8 cellular contexts compared by ENCODE assay signal in genomic region chr5:132427285-132428146, GRCh38. TPM values are rescaled to one million over a fixed set of nuclear protein-coding genes. Genes with fewer than 3 reads are reported as not detected.
DNase-seq lines count a peak whose midpoint lies in the region; ATAC-seq and TF ChIP-seq lines count a peak whose summit lies in the region.

No MANE protein-coding gene starts in this region.

- H3K27ac Mint-ChIP-seq in activated T-helper 2 cell treated with anti-CD3 and anti-CD28 coated beads, Interferon-gamma antibody, Interleukin-2, Interleukin-4, amounts not matched to agents 10 μg/mL and 5 μg/mL and 100 μg/mL, durations not matched to agents 14 hours and 24 hours and 36 hours, result peak overlapping the region; percentile 96

- H3K36me3 Mint-ChIP-seq in activated T-helper 2 cell treated with anti-CD3 and anti-CD28 coated beads, Interferon-gamma antibody, Interleukin-2, Interleukin-4, amounts not matched to agents 10 μg/mL and 5 μg/mL and 100 μg/mL, durations not matched to agents 14 hours and 24 hours and 36 hours (ENCODE audit: low read depth), result peaks cover 54% of the 10 kb centered on the region

- TF ChIP-seq CTCF in Panc1 (IDR thresholded peaks at IDR 0.05) (no peak), hepatocyte (IDR thresholded peaks at IDR 0.05; ENCODE audit: poor library complexity) (no peak)

- 39% methylated on average over 6 of the region's 6 CpGs for WGBS in hepatocyte (ENCODE audit: low lambda C conversion rate, missing lambda C conversion rate)

- intact Hi-C loops in Panc1 (cut with micrococcal nuclease; ENCODE audit: unreplicated experiment), result no loop called here
- intact Hi-C loops in activated T-helper 2 cell treated with anti-CD3 and anti-CD28 coated beads, Interferon-gamma antibody, Interleukin-2, Interleukin-4, amounts not matched to agents 10 μg/mL and 5 μg/mL and 100 μg/mL, durations not matched to agents 14 hours and 24 hours and 36 hours (cut with micrococcal nuclease), result loop anchor here (2.0 to 10.0 kb wide), 3 partner anchors 40 to 793 kb away; partner anchors contain the start of genes IRF1 and RAPGEF6

- DNase-seq in A172 (ENCODE audit: low spot score) (peak; percentile 40), H7 (peak; percentile 44), Panc1 (ENCODE audit: low read depth, low spot score) (no peak), hepatocyte (ENCODE audit: low spot score) (peak; percentile 76)
- DNase-seq in activated T-helper 2 cell treated with anti-CD3 and anti-CD28 coated beads, Interferon-gamma antibody, Interleukin-2, Interleukin-4, amounts not matched to agents 10 μg/mL and 5 μg/mL and 100 μg/mL, durations not matched to agents 14 hours and 24 hours and 36 hours (ENCODE audit: low spot score), result peak; percentile 34
- peak; percentile 65 for DNase-seq in stimulated activated CD4-positive, alpha-beta T cell treated with anti-CD3 and anti-CD28 coated beads, Interleukin-4, amount 100 ng/mL, for 24 hours

- CTCF ChIA-PET in Panc1 (lab: Charles Lee), result interaction anchor here (0.9 kb wide), 2 partner anchors 37 to 38 kb away, joined by 3 read pairs; no protein-coding TSS in a partner anchor

- POLR2A ChIA-PET in Panc1 (lab: Charles Lee), result no interaction called here

- peak overlapping the region; percentile 67 for H3K4me3 Mint-ChIP-seq in activated T-helper 2 cell treated with anti-CD3 and anti-CD28 coated beads, Interferon-gamma antibody, Interleukin-2, Interleukin-4, amounts not matched to agents 10 μg/mL and 5 μg/mL and 100 μg/mL, durations not matched to agents 14 hours and 24 hours and 36 hours (ENCODE audit: low read depth)

- H3K4me1 Mint-ChIP-seq in activated T-helper 2 cell treated with anti-CD3 and anti-CD28 coated beads, Interferon-gamma antibody, Interleukin-2, Interleukin-4, amounts not matched to agents 10 μg/mL and 5 μg/mL and 100 μg/mL, durations not matched to agents 14 hours and 24 hours and 36 hours (ENCODE audit: low read depth), result peaks cover 98% of the 10 kb centered on the region

- H3K27me3 Mint-ChIP-seq in activated T-helper 2 cell treated with anti-CD3 and anti-CD28 coated beads, Interferon-gamma antibody, Interleukin-2, Interleukin-4, amounts not matched to agents 10 μg/mL and 5 μg/mL and 100 μg/mL, durations not matched to agents 14 hours and 24 hours and 36 hours (ENCODE audit: low read depth), result no peaks in the 10 kb centered on the region

- H3K36me3 ChIP-seq in H7 (replicated peaks; ENCODE audit: control insufficient read depth, insufficient read depth, low read length) (no peaks in the 10 kb centered on the region), Panc1 (ENCODE audit: control insufficient read depth, insufficient read depth, low read length) (no peaks in the 10 kb centered on the region), hepatocyte (replicated peaks; ENCODE audit: insufficient read depth, low read depth) (no peaks in the 10 kb centered on the region)

- ATAC-seq in Panc1 (peak; percentile 45), GM18868 (IDR thresholded peaks at IDR 0.05; ENCODE audit: unreplicated experiment) (no peak), HG02763 (IDR thresholded peaks at IDR 0.05; ENCODE audit: unreplicated experiment) (no peak)

- H3K27ac ChIP-seq in Panc1 (ENCODE audit: low read length), result peak overlapping the region; percentile 64
- peak overlapping the region; percentile 94 for H3K27ac ChIP-seq in hepatocyte

- H3K27me3 ChIP-seq in H7 (ENCODE audit: control insufficient read depth, insufficient read depth, low read length) (no peaks in the 10 kb centered on the region; the same call in 1 of the 2 replicates), Panc1 (ENCODE audit: control insufficient read depth, insufficient read depth, low read length) (no peaks in the 10 kb centered on the region), hepatocyte (no peaks in the 10 kb centered on the region)

- H2AFZ ChIP-seq in hepatocyte, result no peak overlapping the region

- H3K9me3 ChIP-seq in Panc1 (ENCODE audit: control insufficient read depth, insufficient read depth, low read depth, low read length), result no peaks in the 10 kb centered on the region
- H3K9me3 ChIP-seq in hepatocyte (ENCODE audit: low read depth), result no peaks in the 10 kb centered on the region

- peaks cover 4% of the 10 kb centered on the region for H3K79me2 ChIP-seq in hepatocyte

- H4K20me1 ChIP-seq in hepatocyte (ENCODE audit: insufficient read depth, poor library complexity, severe bottlenecking), result no peaks in the 10 kb centered on the region

- H3K4me3 ChIP-seq in H7 (ENCODE audit: insufficient read depth, low read depth, low read length) (no peak overlapping the region), Panc1 (ENCODE audit: low read depth in 2 of 2, low read length in 2 of 2) (no peak overlapping the region), hepatocyte (no peak overlapping the region)

- H3K4me2 ChIP-seq in hepatocyte, result peak overlapping the region; percentile 54

- no peaks in the 10 kb centered on the region for H3K9me3 Mint-ChIP-seq in activated T-helper 2 cell treated with anti-CD3 and anti-CD28 coated beads, Interferon-gamma antibody, Interleukin-2, Interleukin-4, amounts not matched to agents 10 μg/mL and 5 μg/mL and 100 μg/mL, durations not matched to agents 14 hours and 24 hours and 36 hours

- H3K4me1 ChIP-seq in Panc1 (ENCODE audit: control insufficient read depth, insufficient read depth, low read length) (peaks cover 46% of the 10 kb centered on the region), hepatocyte (ENCODE audit: insufficient read depth) (peaks cover 55% of the 10 kb centered on the region)

- BruUV-seq in Panc1 (replicated peaks; lab: Mats Ljungman, UMichigan), result no TSS peak

- in situ Hi-C loops in Panc1 (cut with HindIII; ENCODE audit: low pct_unique_long_range_greater_than_20kb, low sequenced_read_pairs), result no loop called here

- H3K9me2 ChIP-seq in hepatocyte (replicated peaks; ENCODE audit: insufficient read depth), result no peaks in the 10 kb centered on the region

RNA-seq across cellular contexts. Expression of gene SLC22A5, which starts 58.0 kb away (rescaled TPM):
- 5.7 and 5.9 TPM in 2 replicates for total RNA-seq in A172 (2014; rRNA removed; shearing (Covaris generic))
- 0.76 and 1.6 TPM in 2 replicates for total RNA-seq in H7 (2014; rRNA removed; shearing (Covaris generic))
- total RNA-seq in Panc1 (2021; ENCODE audit: unreplicated experiment), result 9.5 TPM
- polyA plus RNA-seq in Panc1 (2012; ENCODE audit: insufficient read length), result 7.2 TPM
- 4.8 and 5.1 TPM in 2 replicates for total RNA-seq in activated T-helper 2 cell treated with anti-CD3 and anti-CD28 coated beads, Interferon-gamma antibody, Interleukin-2, Interleukin-4, amounts not matched to agents 10 μg/mL and 5 μg/mL and 100 μg/mL, durations not matched to agents 14 hours and 24 hours and 36 hours
- total RNA-seq in hepatocyte, result 16.3 and 20.8 TPM in 2 replicates
- polyA plus RNA-seq in hepatocyte, result 14.7 and 18.6 TPM in 2 replicates
